ENCODE assay signal across 1 cellular context in the genomic region with DNA sequence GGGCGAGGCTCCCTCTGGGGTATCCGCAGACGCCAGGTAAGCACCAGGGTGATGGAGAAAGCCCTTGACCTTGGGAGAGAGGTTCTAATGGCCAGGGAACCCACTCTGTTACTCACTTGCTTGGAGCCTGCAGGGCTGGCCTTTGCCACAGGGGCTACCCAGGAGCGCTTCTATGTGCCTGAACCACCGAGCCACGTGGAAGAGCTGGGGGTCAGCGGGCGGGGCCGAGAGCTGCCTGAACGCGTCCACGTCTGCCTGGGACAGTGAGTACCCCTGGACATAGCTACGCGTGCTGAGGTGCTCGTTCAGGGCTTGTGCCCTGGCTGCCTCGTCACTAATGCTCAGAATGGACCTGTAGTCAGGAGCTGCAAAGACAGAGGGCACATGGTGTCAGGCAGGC.
TF ChIP-seq lines count a peak whose summit lies in the region.

No MANE protein-coding gene starts in this region.

TF ChIP-seq in IMR-90, 13 proteins besides CTCF, POLR2A, EP300 and RAD21 (continued from another document):
- TF ChIP-seq, protein P1, sequence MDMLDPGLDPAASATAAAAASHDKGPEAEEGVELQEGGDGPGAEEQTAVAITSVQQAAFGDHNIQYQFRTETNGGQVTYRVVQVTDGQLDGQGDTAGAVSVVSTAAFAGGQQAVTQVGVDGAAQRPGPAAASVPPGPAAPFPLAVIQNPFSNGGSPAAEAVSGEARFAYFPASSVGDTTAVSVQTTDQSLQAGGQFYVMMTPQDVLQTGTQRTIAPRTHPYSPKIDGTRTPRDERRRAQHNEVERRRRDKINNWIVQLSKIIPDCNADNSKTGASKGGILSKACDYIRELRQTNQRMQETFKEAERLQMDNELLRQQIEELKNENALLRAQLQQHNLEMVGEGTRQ (IDR thresholded peaks at IDR 0.05; ENCODE audit: low read depth, low read length): no peak
- no peak for TF ChIP-seq CEBPB (IDR thresholded peaks at IDR 0.05; ENCODE audit: low read depth, low read length)
- no peak for TF ChIP-seq MAFK (IDR thresholded peaks at IDR 0.05; ENCODE audit: low read depth, low read length)
- no peak for TF ChIP-seq SMC3 (IDR thresholded peaks at IDR 0.05; ENCODE audit: low read depth, low read length)
